10 cellular contexts compared by ENCODE assay signal in the genomic region with DNA sequence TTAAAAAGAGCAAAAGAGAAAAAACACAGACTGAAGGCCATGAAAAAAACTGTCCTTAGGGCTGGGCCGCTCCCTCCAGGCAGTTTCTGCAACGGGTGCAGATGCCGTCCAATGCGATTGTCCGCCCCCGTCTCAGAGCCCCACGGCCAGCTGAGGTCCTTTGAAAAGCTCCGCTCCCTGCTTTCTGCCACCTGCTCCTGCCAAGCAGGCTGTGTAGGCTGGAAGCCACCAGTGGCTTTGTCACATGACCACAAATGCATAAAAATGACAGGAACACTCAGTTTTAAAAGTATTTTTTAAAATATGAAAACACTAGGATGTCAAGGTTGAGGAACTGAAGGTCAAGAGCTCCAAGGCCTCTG.
A peak's percentile ranks its signal among the peaks of the same experiment; 100 is the strongest.
DNase-seq lines count a peak whose midpoint lies in the region; ATAC-seq and TF ChIP-seq lines count a peak whose summit lies in the region.
"Had no signal": no experiment of that assay in that cellular context is flagged by ENCODE, and none has a peak within 500 bp of the region (broad histone marks: within the 10 kb centered on the region; RNA-seq: fewer than 3 reads in every experiment).

No MANE protein-coding gene starts in this region.

- TF ChIP-seq CTCF in osteoblast (IDR thresholded peaks at IDR 0.05; ENCODE audit: extremely low read depth, low read depth, low read length): no peak

- H3K36me3 ChIP-seq in BLaER1 treated with 17β-estradiol and CSF1 and Interleukin-3, amounts not matched to agents 10 nM and 100 nM: peaks cover 19 to 84% (median 50%) of the 10 kb centered on the region in 11 experiments; a peak in 21 of 22 replicates
- H3K36me3 ChIP-seq in duodenal mucosa (ENCODE audit: control insufficient read depth in 1 of 2, insufficient read depth in 2 of 2, low read length in 2 of 2): peaks cover 0 to 6% of the 10 kb centered on the region in 2 donors
- peaks cover 3% of the 10 kb centered on the region for H3K36me3 ChIP-seq in osteoblast (ENCODE audit: insufficient read depth, low read length)

- H3K79me2 ChIP-seq in osteoblast (ENCODE audit: insufficient read depth, low read length): peaks cover 47% of the 10 kb centered on the region

- H3K27ac ChIP-seq in BLaER1 treated with 17β-estradiol and CSF1 and Interleukin-3, amounts not matched to agents 10 nM and 100 nM: peak overlapping the region; percentile 38 to 88 (median 77); a peak in 19 of 22 replicates
- H3K27ac ChIP-seq in duodenal mucosa (ENCODE audit: low read depth, low read length) (peak overlapping the region; percentile 66), osteoblast (ENCODE audit: low read depth, low read length) (peak overlapping the region; percentile 47)
- H3K27ac ChIP-seq: VCaP had no signal

- H2AFZ ChIP-seq in osteoblast (ENCODE audit: low read length): no peak overlapping the region

- H3K4me2 ChIP-seq in BLaER1 treated with 17β-estradiol and CSF1 and Interleukin-3, amounts not matched to agents 10 nM and 100 nM: peak overlapping the region; percentile 59 to 92 (median 81)
- no peak overlapping the region for H3K4me2 ChIP-seq in osteoblast (ENCODE audit: insufficient read depth, low read length)

- DNase-seq in NCI-H2029 treated with DMSO at 0.1 percent for 48 hours (lab: John Stamatoyannopoulos, UW): peak; percentile 75
- no peak for DNase-seq in osteoblast (ENCODE audit: insufficient read length, low spot score, missing footprints)
- no peak for DNase-seq in mucosa of gallbladder (ENCODE audit: low spot score)
- DNase-seq in EL: no peak
- DNase-seq in kidney tubule cell (ENCODE audit: low spot score): no peak
- DNase-seq: GOT3 had no signal

- H3K9me3 ChIP-seq in BLaER1 treated with 17β-estradiol and CSF1 and Interleukin-3, amounts not matched to agents 10 nM and 100 nM (replicated peaks in 1 of 11): peaks cover 12 to 28% (median 20%) of the 10 kb centered on the region in 11 experiments; a peak in 21 of 22 replicates
- H3K9me3 ChIP-seq in duodenal mucosa (ENCODE audit: control insufficient read depth in 1 of 2, low read length in 2 of 2): no peaks in the 10 kb centered on the region
- H3K9me3 ChIP-seq in osteoblast (ENCODE audit: low read depth, low read length): no peaks in the 10 kb centered on the region

- ATAC-seq in HG03571 (IDR thresholded peaks at IDR 0.05; ENCODE audit: unreplicated experiment): no peak

- no peak overlapping the region for H3K4me3 ChIP-seq in BLaER1 treated with 17β-estradiol and CSF1 and Interleukin-3, amounts not matched to agents 10 nM and 100 nM
- H3K4me3 ChIP-seq in duodenal mucosa (ENCODE audit: low read depth in 1 of 2, low read length in 2 of 2) (peak overlapping the region; percentile 43 to 67), osteoblast (ENCODE audit: insufficient read depth, low read length) (no peak overlapping the region)

- H3K4me1 ChIP-seq in BLaER1 treated with 17β-estradiol and CSF1 and Interleukin-3, amounts not matched to agents 10 nM and 100 nM: peaks cover 47 to 83% (median 66%) of the 10 kb centered on the region in 10 experiments
- H3K4me1 ChIP-seq in duodenal mucosa (ENCODE audit: control insufficient read depth in 1 of 2, insufficient read depth in 2 of 2, low read length in 2 of 2) (peaks cover 32 to 47% of the 10 kb centered on the region in 2 donors), osteoblast (ENCODE audit: insufficient read depth, low read length) (peaks cover 60% of the 10 kb centered on the region)

- H3K27me3 ChIP-seq in BLaER1 treated with 17β-estradiol and CSF1 and Interleukin-3, amounts not matched to agents 10 nM and 100 nM: no peaks in the 10 kb centered on the region
- no peaks in the 10 kb centered on the region for H3K27me3 ChIP-seq in duodenal mucosa (ENCODE audit: control insufficient read depth in 1 of 2, insufficient read depth in 2 of 2, low read length in 2 of 2)
- H3K27me3 ChIP-seq in osteoblast (ENCODE audit: insufficient read depth, low read length): no peaks in the 10 kb centered on the region

- H3K9ac ChIP-seq in BLaER1 treated with 17β-estradiol and CSF1 and Interleukin-3, amounts not matched to agents 10 nM and 100 nM: no peak overlapping the region; a peak in 1 of 22 replicates
- H3K9ac ChIP-seq in duodenal mucosa (ENCODE audit: low read depth in 1 of 2, low read length in 2 of 2): peak overlapping the region in 1 of 2 donors; percentile 47

- peaks cover 0 to 8% (median 0%) of the 10 kb centered on the region in 11 experiments; a peak in 2 of 22 replicates for H4K20me1 ChIP-seq in BLaER1 treated with 17β-estradiol and CSF1 and Interleukin-3, amounts not matched to agents 10 nM and 100 nM
- H4K20me1 ChIP-seq in osteoblast (ENCODE audit: insufficient read depth, low read length): peaks cover 4% of the 10 kb centered on the region

Comparison
In these comparisons a context has a peak if more than half of its experiments do, and no peak if none do; other contexts are left out.
1. H3K4me3 ChIP-seq: peak in duodenal mucosa (2 of 2); none in BLaER1 treated with 17β-estradiol and CSF1 and Interleukin-3, amounts not matched to agents 10 nM and 100 nM (0 of 10) and osteoblast (single experiment).
2. Peak in every context shown above with its lines, with median percentiles within 50 percentile points of each other: H3K27ac ChIP-seq.